In genomic region chr5:35938518-35939227, GRCh38 we compare ENCODE assay signal across 9 cellular contexts. TPM values are rescaled to one million over a fixed set of nuclear protein-coding genes. Genes with fewer than 3 reads are reported as not detected.
DNase-seq lines count a peak whose midpoint lies in the region; ATAC-seq and TF ChIP-seq lines count a peak whose summit lies in the region.
"Had no signal": no experiment of that assay in that cellular context is flagged by ENCODE, and none has a peak within 500 bp of the region (broad histone marks: within the 10 kb centered on the region; RNA-seq: fewer than 3 reads in every experiment).

Gene CAPSL (minus strand): TSS chr5:35938622. CDS start chr5:35921120, 17,502 bp downstream.

- H3K4me3 ChIP-seq in GM12865 (ENCODE audit: low read depth, low read length) = no peak within 1 kb of the TSS
- H3K4me3 ChIP-seq in parathyroid adenoma (ENCODE audit: low read depth, low read length) = peak within 1 kb of the TSS; percentile 48
- H3K4me3 ChIP-seq in left ventricle myocardium inferior = no peak within 1 kb of the TSS

- no peaks in the 10 kb centered on the region for H3K36me3 ChIP-seq in parathyroid adenoma (ENCODE audit: control insufficient read depth, insufficient read depth, low read length)
- H3K36me3 ChIP-seq in left ventricle myocardium inferior = no peaks in the 10 kb centered on the region

- TF ChIP-seq CTCF in GM12865 (IDR thresholded peaks at IDR 0.05; ENCODE audit: insufficient read depth, low read depth, low read length, missing control alignments) (no peak), parathyroid adenoma (IDR thresholded peaks at IDR 0.05) (no peak), left ventricle myocardium inferior (IDR thresholded peaks at IDR 0.05; ENCODE audit: borderline replicate concordance) (no peak), omental fat pad (IDR thresholded peaks at IDR 0.05) (no peak)

- peaks cover 8% of the 10 kb centered on the region for H3K4me1 ChIP-seq in parathyroid adenoma
- no peaks in the 10 kb centered on the region for H3K4me1 ChIP-seq in left ventricle myocardium inferior

- H3K9ac ChIP-seq in parathyroid adenoma = no peak within 1 kb of the TSS

- H3K9me3 Mint-ChIP-seq in T-helper 2 cell treated with Interferon-gamma antibody and Interleukin-4, amounts not matched to agents 5 μg/mL and 100 μg/mL, for 36 hours = no peaks in the 10 kb centered on the region
- H3K9me3 Mint-ChIP-seq: naive thymus-derived CD4-positive, alpha-beta T cell had no signal

- H3K4me1 Mint-ChIP-seq in T-helper 2 cell treated with Interferon-gamma antibody and Interleukin-4, amounts not matched to agents 5 μg/mL and 100 μg/mL, for 36 hours (ENCODE audit: low read depth) = no peaks in the 10 kb centered on the region

- intact Hi-C loops in left ventricle myocardium inferior (cut with micrococcal nuclease) = no loop called here

- DNase-seq in GM12865 (ENCODE audit: low read depth) (peak; percentile 74), NCI-H2196 treated with DMSO at 0.1 percent for 48 hours (lab: John Stamatoyannopoulos, UW; ENCODE audit: unreplicated experiment) (peak; percentile 18), erythroblast (lab: John Stamatoyannopoulos, UW) (peak; percentile 8 to 13), left ventricle myocardium inferior (no peak), omental fat pad (ENCODE audit: low spot score) (no peak)
- DNase-seq in NK-92 treated with Interleukin-12 subunit alpha and Interleukin-12 subunit beta, amount 100 ng/mL, for 24 hours (lab: John Stamatoyannopoulos, UW) = no peak
- DNase-seq in T-helper 2 cell treated with Interferon-gamma antibody and Interleukin-4, amounts not matched to agents 5 μg/mL and 100 μg/mL, for 36 hours (ENCODE audit: low spot score) = no peak

- no peaks in the 10 kb centered on the region for H3K9me3 ChIP-seq in parathyroid adenoma (ENCODE audit: control insufficient read depth, low read length)
- no peaks in the 10 kb centered on the region for H3K9me3 ChIP-seq in left ventricle myocardium inferior (replicated peaks)

- H3K27me3 ChIP-seq in parathyroid adenoma (ENCODE audit: control insufficient read depth, insufficient read depth, low read length) (no peaks in the 10 kb centered on the region), left ventricle myocardium inferior (ENCODE audit: low read depth) (peaks cover 47% of the 10 kb centered on the region)

- peaks cover 12% of the 10 kb centered on the region for H3K27me3 Mint-ChIP-seq in T-helper 2 cell treated with Interferon-gamma antibody and Interleukin-4, amounts not matched to agents 5 μg/mL and 100 μg/mL, for 36 hours (ENCODE audit: low read depth)

- H3K36me3 Mint-ChIP-seq in T-helper 2 cell treated with Interferon-gamma antibody and Interleukin-4, amounts not matched to agents 5 μg/mL and 100 μg/mL, for 36 hours (ENCODE audit: low read depth) = no peaks in the 10 kb centered on the region
- H3K36me3 Mint-ChIP-seq: naive thymus-derived CD4-positive, alpha-beta T cell had no signal

- no peak within 1 kb of the TSS for H3K27ac Mint-ChIP-seq in T-helper 2 cell treated with Interferon-gamma antibody and Interleukin-4, amounts not matched to agents 5 μg/mL and 100 μg/mL, for 36 hours
- H3K27ac Mint-ChIP-seq: naive thymus-derived CD4-positive, alpha-beta T cell had no signal

- no peak for ATAC-seq in omental fat pad (ENCODE audit: low FRiP score)
- ATAC-seq: naive thymus-derived CD4-positive, alpha-beta T cell had no signal

- no peaks in the 10 kb centered on the region for H3K79me2 ChIP-seq in parathyroid adenoma

- peak within 1 kb of the TSS; percentile 64 for H3K4me2 ChIP-seq in parathyroid adenoma (ENCODE audit: low read length)

- H3K27ac ChIP-seq in parathyroid adenoma (peak within 1 kb of the TSS; percentile 13), left ventricle myocardium inferior (replicated peaks) (no peak within 1 kb of the TSS)

- H3K4me3 Mint-ChIP-seq in T-helper 2 cell treated with Interferon-gamma antibody and Interleukin-4, amounts not matched to agents 5 μg/mL and 100 μg/mL, for 36 hours = no peak within 1 kb of the TSS
- H3K4me3 Mint-ChIP-seq: naive thymus-derived CD4-positive, alpha-beta T cell had no signal

- peak within 1 kb of the TSS; percentile 32 for H2AFZ ChIP-seq in parathyroid adenoma

- no peak for TF ChIP-seq POLR2A in erythroblast (IDR thresholded peaks at IDR 0.05; ENCODE audit: low read length)

RNA-seq across cellular contexts. Expression of gene CAPSL, which starts in this region (rescaled TPM):
- total RNA-seq in left ventricle myocardium inferior (not detected), omental fat pad (not detected)
- total RNA-seq: naive thymus-derived CD4-positive, alpha-beta T cell had no signal

Comparison
In these comparisons a context has a peak if more than half of its experiments do, and no peak if none do; other contexts are left out.
1. DNase-seq: peak in GM12865 (single experiment), NCI-H2196 treated with DMSO at 0.1 percent for 48 hours (single experiment) and erythroblast (2 of 2); none in NK-92 treated with Interleukin-12 subunit alpha and Interleukin-12 subunit beta, amount 100 ng/mL, for 24 hours (single experiment), T-helper 2 cell treated with Interferon-gamma antibody and Interleukin-4, amounts not matched to agents 5 μg/mL and 100 μg/mL, for 36 hours (single experiment), left ventricle myocardium inferior (single experiment) and omental fat pad (single experiment).